In the genomic region with DNA sequence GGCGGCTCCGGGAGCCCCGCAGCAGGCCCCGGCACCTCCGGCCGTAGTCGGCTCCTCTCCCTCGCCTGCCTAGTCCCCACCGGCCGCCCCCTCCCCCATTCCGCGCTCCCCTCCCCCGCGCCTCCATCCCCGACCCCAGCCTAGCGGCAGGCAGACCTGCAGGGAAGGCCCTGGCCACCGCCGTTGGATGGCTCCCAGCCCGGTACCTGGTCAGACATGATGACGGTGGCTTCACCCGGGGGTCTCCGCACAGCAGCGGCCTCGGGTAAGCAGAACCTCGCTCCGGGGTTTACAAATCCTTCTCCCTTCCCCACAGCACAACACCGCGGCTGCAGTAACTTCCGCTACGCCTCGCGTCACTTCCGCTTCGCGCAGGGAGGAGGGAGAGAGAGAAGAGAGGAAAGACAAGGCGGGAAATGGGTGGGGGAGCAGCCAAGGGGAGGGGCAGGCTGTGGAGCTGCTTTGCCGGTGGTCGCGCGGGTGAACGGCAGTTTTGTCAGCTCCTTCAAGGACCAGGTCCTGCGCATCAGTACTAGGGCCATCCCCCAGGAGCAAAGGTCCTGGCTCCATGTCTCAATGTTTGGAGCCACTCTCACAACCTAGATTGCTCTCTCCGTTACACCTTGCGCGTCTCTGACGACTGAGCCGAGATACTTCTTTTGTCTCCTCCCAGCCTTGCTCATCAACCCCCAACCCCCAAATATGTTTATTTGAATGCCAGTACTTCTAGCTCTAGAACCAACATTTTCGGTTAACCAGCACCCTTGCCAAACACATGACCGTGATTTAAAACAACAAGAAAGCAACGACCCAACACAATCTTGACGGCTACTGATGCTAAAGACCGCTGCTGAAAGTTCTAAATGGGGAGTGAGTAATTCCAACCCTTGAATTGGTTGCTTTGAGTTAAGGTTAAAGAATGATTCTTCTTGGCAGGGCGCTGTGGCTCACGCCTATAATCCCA, we compare ENCODE assay signal across 8 cellular contexts. TPM values are rescaled to one million over a fixed set of nuclear protein-coding genes. Genes with fewer than 3 reads are reported as not detected.
A peak's percentile ranks its signal among the peaks of the same experiment; 100 is the strongest.
DNase-seq lines count a peak whose midpoint lies in the region; ATAC-seq and TF ChIP-seq lines count a peak whose summit lies in the region.

A gene (minus strand): TSS at position 364 of the 964 bp plus-strand sequence. CDS start 146 bp downstream, at position 218.

- H3K4me3 ChIP-seq in right atrium auricular region (peak within 1 kb of the TSS; percentile 80 to 96), psoas muscle (peak within 1 kb of the TSS; percentile 98), urinary bladder (ENCODE audit: low read depth, low read length) (peak within 1 kb of the TSS; percentile 91)

- DNase-seq in NCI-H187 treated with DMSO at 0.1 percent for 48 hours (lab: John Stamatoyannopoulos, UW) (peak; percentile 12), anterior cingulate cortex (lab: John Stamatoyannopoulos, UW) (peak; percentile 15 to 94 (median 86)), right atrium auricular region (ENCODE audit: low spot score) (peak; percentile 89), psoas muscle (peak; percentile 90 to 94)

- H3K4me1 ChIP-seq in right atrium auricular region, result peaks cover 0 to 20% of the 10 kb centered on the region in 2 donors
- peaks cover 35% of the 10 kb centered on the region for H3K4me1 ChIP-seq in psoas muscle
- H3K4me1 ChIP-seq in urinary bladder (ENCODE audit: insufficient read depth), result no peaks in the 10 kb centered on the region

- H3K36me3 ChIP-seq in right atrium auricular region (no peaks in the 10 kb centered on the region), psoas muscle (ENCODE audit: insufficient read depth in 1 of 2, low read depth in 1 of 2) (no peaks in the 10 kb centered on the region), urinary bladder (ENCODE audit: insufficient read depth) (no peaks in the 10 kb centered on the region)

- 3 to 6% (median 5%) methylated on average over 38 to 53 of the region's 54 CpGs for WGBS in psoas muscle, 3 donors
- 2% methylated on average over 53 of the region's 54 CpGs for WGBS in urinary bladder

- H3K27ac ChIP-seq in right atrium auricular region (peak within 1 kb of the TSS; percentile 88 to 95), psoas muscle (peak within 1 kb of the TSS; percentile 93), urinary bladder (ENCODE audit: low read depth) (peak within 1 kb of the TSS; percentile 78)

- H3K9me3 ChIP-seq in right atrium auricular region (no peaks in the 10 kb centered on the region), psoas muscle (no peaks in the 10 kb centered on the region)

- TF ChIP-seq CTCF in right atrium auricular region (IDR thresholded peaks at IDR 0.05), result peak in 1 of 2 donors; percentile 5
- TF ChIP-seq CTCF in psoas muscle (IDR thresholded peaks at IDR 0.05), result no peak

- H3K27me3 ChIP-seq in right atrium auricular region, result no peaks in the 10 kb centered on the region
- no peaks in the 10 kb centered on the region for H3K27me3 ChIP-seq in psoas muscle (ENCODE audit: insufficient read depth in 3 of 3, low read length in 2 of 3)

- ATAC-seq in GM18502 (IDR thresholded peaks at IDR 0.05; ENCODE audit: poor library complexity, unreplicated experiment), result peak; percentile 96
- peak; percentile 96 for ATAC-seq in HG02943 (IDR thresholded peaks at IDR 0.05; ENCODE audit: low read depth, unreplicated experiment)
- peak; percentile 94 to 98 (median 96) for ATAC-seq in psoas muscle

- intact Hi-C loops in T-helper 2 cell treated with Interferon-gamma antibody and Interleukin-4, amounts not matched to agents 100 ng/mL and 5 ng/mL, for 36 hours (cut with micrococcal nuclease), result loop anchor here (1.0 to 5.0 kb wide), 4 partner anchors 27 to 673 kb away; a partner anchor contains a TSS
- intact Hi-C loops in psoas muscle (cut with DNase I), result no loop called here

RNA-seq across cellular contexts. Expression of the gene that starts here (rescaled TPM):
- total RNA-seq in T-helper 2 cell treated with Interferon-gamma antibody and Interleukin-4, amounts not matched to agents 100 ng/mL and 5 ng/mL, for 36 hours, result 99.3 and 100 TPM in 2 replicates
- total RNA-seq in right atrium auricular region (10 to 100 TPM; 42.9 to 53.2 TPM), psoas muscle (10 to 100 TPM; 55.4 to 70.5 (median 66.2) TPM), urinary bladder (134 TPM)
- polyA plus RNA-seq in psoas muscle (100 to 1,000 TPM in 1 of 3 donors, 10 to 100 TPM in 2; 69.8 to 134 (median 74.2) TPM), urinary bladder (72.7 TPM)

Comparison
In these comparisons a context has a peak if more than half of its experiments do, and no peak if none do; other contexts are left out.
1. Peak in every context shown above with its lines: DNase-seq, ATAC-seq, H3K4me3 ChIP-seq and H3K27ac ChIP-seq.
2. DNase-seq: peak in every context shown above with its lines; median percentile 92 in psoas muscle; 89 in right atrium auricular region; 86 in anterior cingulate cortex; 12 in NCI-H187 treated with DMSO at 0.1 percent for 48 hours.